8 cellular contexts compared by ENCODE assay signal in the genomic region with DNA sequence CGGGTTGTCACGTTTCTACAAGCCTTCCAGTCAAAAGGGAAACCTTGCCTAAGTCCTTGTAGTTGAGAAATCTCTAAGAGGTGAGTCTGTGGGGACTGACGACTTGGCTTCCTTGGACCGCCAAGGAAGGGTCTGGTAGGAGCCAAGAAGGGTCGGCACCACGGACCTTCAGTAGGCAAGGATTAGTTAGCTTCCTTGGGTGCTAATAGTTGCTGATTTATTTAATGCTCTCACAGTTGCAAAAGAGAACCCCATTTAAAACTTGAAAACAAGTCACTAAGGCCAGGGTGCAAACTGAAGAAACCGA. TPM values are rescaled to one million over a fixed set of nuclear protein-coding genes. Genes with fewer than 3 reads are reported as not detected.
DNase-seq lines count a peak whose midpoint lies in the region; ATAC-seq and TF ChIP-seq lines count a peak whose summit lies in the region.

No MANE protein-coding gene starts in this region.

- TF ChIP-seq CTCF in activated B cell treated with CpG ODN at 0.5 μM for 24 hours (IDR thresholded peaks at IDR 0.05) (no peak), thoracic aorta (IDR thresholded peaks at IDR 0.05) (no peak)

- POLR2A ChIA-PET in activated B cell treated with CpG ODN at 0.5 μM for 24 hours (lab: Charles Lee) = interaction anchor here (0.6 to 1.8 kb wide), 2 partner anchors 61 to 1057 kb away, joined by 4 to 6 read pairs; partner anchors contain the start of gene TMEM87A

- ATAC-seq in GM18868 (IDR thresholded peaks at IDR 0.05; ENCODE audit: unreplicated experiment) (peak; percentile 18), HG02798 (IDR thresholded peaks at IDR 0.05; ENCODE audit: poor library complexity, unreplicated experiment) (peak; percentile 24), activated B cell treated with CpG ODN at 0.5 μM for 24 hours (ENCODE audit: low read depth) (peak; percentile 23), thoracic aorta (ENCODE audit: insufficient number of reproducible peaks, low FRiP score, low read depth) (no peak), HG03460 (IDR thresholded peaks at IDR 0.05; ENCODE audit: unreplicated experiment) (no peak), sciatic nerve (no peak)

- H3K36me3 Mint-ChIP-seq in activated B cell treated with CpG ODN at 0.5 μM for 24 hours (ENCODE audit: low read depth) (peaks cover 29% of the 10 kb centered on the region), immature natural killer cell (peaks cover 3 to 11% (median 4%) of the 10 kb centered on the region in 3 donors)

- no peaks in the 10 kb centered on the region for H3K36me3 ChIP-seq in thoracic aorta

- H3K4me1 Mint-ChIP-seq in activated B cell treated with CpG ODN at 0.5 μM for 24 hours = peaks cover 32% of the 10 kb centered on the region
- peaks cover 31 to 40% of the 10 kb centered on the region in 2 donors for H3K4me1 Mint-ChIP-seq in immature natural killer cell

- H3K9me3 Mint-ChIP-seq in activated B cell treated with CpG ODN at 0.5 μM for 24 hours (no peaks in the 10 kb centered on the region), immature natural killer cell (no peaks in the 10 kb centered on the region)

- H3K4me3 ChIP-seq in thoracic aorta = peak overlapping the region; percentile 91

- peaks cover 14 to 28% of the 10 kb centered on the region in 2 donors for H3K4me1 ChIP-seq in thoracic aorta (ENCODE audit: control insufficient read depth in 1 of 2, low read depth in 2 of 2)

- H3K27me3 ChIP-seq in thoracic aorta (replicated peaks; ENCODE audit: insufficient read depth) = no peaks in the 10 kb centered on the region

- H3K4me3 Mint-ChIP-seq in activated B cell treated with CpG ODN at 0.5 μM for 24 hours (peak overlapping the region; percentile 97), immature natural killer cell (peak overlapping the region; percentile 95 to 98 (median 96))

- H3K27ac ChIP-seq in thoracic aorta = peak overlapping the region; percentile 94 to 95

- peak overlapping the region; percentile 99 for H3K27ac Mint-ChIP-seq in activated B cell treated with CpG ODN at 0.5 μM for 24 hours
- H3K27ac Mint-ChIP-seq in immature natural killer cell = peak overlapping the region; percentile 96 to 99 (median 98)

- CTCF ChIA-PET in activated B cell treated with CpG ODN at 0.5 μM for 24 hours (lab: Charles Lee) = no interaction called here

- H3K9me3 ChIP-seq in thoracic aorta = no peaks in the 10 kb centered on the region

- DNase-seq in activated B cell treated with CpG ODN at 0.5 μM for 24 hours (no peak), immature natural killer cell (no peak), thoracic aorta (ENCODE audit: low spot score) (no peak), sciatic nerve (ENCODE audit: low spot score) (no peak), RKO (ENCODE audit: low spot score) (no peak)

- intact Hi-C loops in activated B cell treated with CpG ODN at 0.5 μM for 24 hours (cut with micrococcal nuclease) (loop anchor here (1.0 to 5.0 kb wide), 6 partner anchors 40 to 1058 kb away; partner anchors contain the start of genes CCNDBP1, GANC, TMEM87A and TP53BP1), sciatic nerve (cut with DNase I) (no loop called here)

- H3K27me3 Mint-ChIP-seq in activated B cell treated with CpG ODN at 0.5 μM for 24 hours (no peaks in the 10 kb centered on the region), immature natural killer cell (ENCODE audit: low read depth in 3 of 3) (peaks cover 7 to 11% (median 10%) of the 10 kb centered on the region in 3 donors)

RNA-seq across cellular contexts. Expression of gene LCMT2, which starts 0.4 kb away (rescaled TPM):
- total RNA-seq in activated B cell treated with CpG ODN at 0.5 μM for 24 hours (15.5 and 17.1 TPM in 2 replicates), thoracic aorta (1 to 10 TPM; 5.3 to 7.7 TPM), sciatic nerve (6.9 TPM)
- 1 to 10 TPM in 2 of 3 donors, under 1 TPM in 1; 0.40 to 2.5 (median 2.3) TPM for polyA plus RNA-seq in immature natural killer cell

RNA-seq across cellular contexts. Expression of gene TGM7, which starts 28.7 kb away (rescaled TPM):
- total RNA-seq in activated B cell treated with CpG ODN at 0.5 μM for 24 hours (not detected in 2 replicates), thoracic aorta (not detected), sciatic nerve (not detected)
- not detected for polyA plus RNA-seq in immature natural killer cell

RNA-seq across cellular contexts. Expression of gene ZSCAN29, which starts 40.1 kb away (rescaled TPM):
- total RNA-seq in activated B cell treated with CpG ODN at 0.5 μM for 24 hours (45.6 and 50.6 TPM in 2 replicates), thoracic aorta (10 to 100 TPM; 13.9 to 19.1 TPM), sciatic nerve (24.5 TPM)
- polyA plus RNA-seq in immature natural killer cell = 1 to 10 TPM in 2 of 3 donors, under 1 TPM in 1; 0.39 to 8.9 (median 4.1) TPM

RNA-seq across cellular contexts. Expression of gene TUBGCP4, which starts 40.2 kb away (rescaled TPM):
- total RNA-seq in activated B cell treated with CpG ODN at 0.5 μM for 24 hours (24.0 and 31.2 TPM in 2 replicates), thoracic aorta (10 to 100 TPM; 18.8 to 36.0 TPM), sciatic nerve (18.9 TPM)
- 10 to 100 TPM; 11.1 to 18.1 (median 11.7) TPM for polyA plus RNA-seq in immature natural killer cell

Comparison
In these comparisons a context has a peak if more than half of its experiments do, and no peak if none do; other contexts are left out.
1. ATAC-seq: peak in GM18868 (single experiment), HG02798 (single experiment) and activated B cell treated with CpG ODN at 0.5 μM for 24 hours (single experiment); none in thoracic aorta (single experiment), HG03460 (single experiment) and sciatic nerve (single experiment).